Comparison of ENCODE assay signal across 10 cellular contexts in genomic region chr1:183025782-183026774, GRCh38. TPM values are rescaled to one million over a fixed set of nuclear protein-coding genes. Genes with fewer than 3 reads are reported as not detected.
DNase-seq lines count a peak whose midpoint lies in the region; ATAC-seq and TF ChIP-seq lines count a peak whose summit lies in the region.
"Had no signal": no experiment of that assay in that cellular context is flagged by ENCODE, and none has a peak within 500 bp of the region (broad histone marks: within the 10 kb centered on the region; RNA-seq: fewer than 3 reads in every experiment).

No MANE protein-coding gene starts in this region.

- H2BK12ac ChIP-seq in mesenchymal stem cell (ENCODE audit: low read length in 2 of 2) = no peak overlapping the region

- ATAC-seq in HG03342 (IDR thresholded peaks at IDR 0.05; ENCODE audit: unreplicated experiment) = peak; percentile 28
- ATAC-seq in GM21423 (IDR thresholded peaks at IDR 0.05; ENCODE audit: unreplicated experiment) = no peak
- ATAC-seq: activated T-cell treated with anti-CD3 and anti-CD28 coated beads, Interleukin-2, amount 50 U/mL, for 4 hours had no signal

- H3K9me3 ChIP-seq in mesenchymal stem cell (ENCODE audit: control insufficient read depth, low read length) = no peaks in the 10 kb centered on the region

- H3K4ac ChIP-seq in mesenchymal stem cell (ENCODE audit: low read depth in 1 of 2, low read length in 2 of 2) = no peak overlapping the region

- H3K9ac ChIP-seq in mesenchymal stem cell (ENCODE audit: low read length) = peak overlapping the region; percentile 98

- peaks cover 0 to 63% of the 10 kb centered on the region in 2 experiments for H3K36me3 ChIP-seq in mesenchymal stem cell (ENCODE audit: control insufficient read depth in 1 of 2, insufficient read depth in 2 of 2, low read depth in 1 of 2, low read length in 2 of 2)

- no peak overlapping the region for H3K23ac ChIP-seq in mesenchymal stem cell (ENCODE audit: low read length in 2 of 2)

- H3K4me3 ChIP-seq in AG10803 (ENCODE audit: low read length) = peak overlapping the region; percentile 91
- peak overlapping the region in 1 of 2 experiments; percentile 86 for H3K4me3 ChIP-seq in mesenchymal stem cell (ENCODE audit: insufficient read depth in 1 of 2, low read depth in 1 of 2, low read length in 2 of 2)

- peak overlapping the region; percentile 46 for H3K27ac ChIP-seq in mesenchymal stem cell (ENCODE audit: low read length, poor library complexity, severe bottlenecking)

- H4K8ac ChIP-seq in mesenchymal stem cell (ENCODE audit: low read length) = no peak overlapping the region

- no peak overlapping the region for H3K14ac ChIP-seq in mesenchymal stem cell (ENCODE audit: low read length in 2 of 2)

- no peak; the same call in 1 of the 2 replicates for TF ChIP-seq CTCF in AG10803 (conservative IDR thresholded peaks at IDR 0.05; ENCODE audit: low read length)

- no peak overlapping the region for H2BK15ac ChIP-seq in mesenchymal stem cell (ENCODE audit: low read depth, poor library complexity, severe bottlenecking)

- H2BK5ac ChIP-seq in mesenchymal stem cell (ENCODE audit: low read depth, low read length, poor library complexity, severe bottlenecking) = no peak overlapping the region

- no peak overlapping the region for H4K91ac ChIP-seq in mesenchymal stem cell (ENCODE audit: low read length)

- H3K18ac ChIP-seq in mesenchymal stem cell (ENCODE audit: low read depth in 1 of 2, low read length in 2 of 2) = no peak overlapping the region

- no peaks in the 10 kb centered on the region for H3K27me3 ChIP-seq in mesenchymal stem cell (ENCODE audit: control insufficient read depth in 1 of 2, insufficient read depth in 1 of 2, low read length in 2 of 2)

- WGBS in mesenchymal stem cell = 0% methylated on average over 2 of the region's 4 CpGs

- H2AK5ac ChIP-seq in mesenchymal stem cell (ENCODE audit: low read length, severe bottlenecking) = no peak overlapping the region

- H3K4me2 ChIP-seq in mesenchymal stem cell (ENCODE audit: low read length, poor library complexity, severe bottlenecking) = peak overlapping the region; percentile 61

- H3K79me1 ChIP-seq in mesenchymal stem cell (replicated peaks; ENCODE audit: low read length, poor library complexity, severe bottlenecking) = no peaks in the 10 kb centered on the region

- no peak overlapping the region for H2BK120ac ChIP-seq in mesenchymal stem cell (ENCODE audit: low read depth, low read length)

- DNase-seq in AG10803 (ENCODE audit: low read depth) (peak; percentile 35), amniotic epithelial cell (ENCODE audit: low read depth) (peak; percentile 61), mesenchymal stem cell (no peak), SHP77 treated with DMSO at 0.1 percent for 48 hours (lab: John Stamatoyannopoulos, UW) (no peak), NCI-H2029 (lab: John Stamatoyannopoulos, UW) (no peak), T-helper 1 cell (no peak)
- DNase-seq: activated T-cell treated with anti-CD3 and anti-CD28 coated beads, Interleukin-2, amount 50 U/mL, for 4 hours; nucleus accumbens had no signal

- H3K4me1 ChIP-seq in mesenchymal stem cell (ENCODE audit: control insufficient read depth, insufficient read depth, low read depth, low read length) = peaks cover 3% of the 10 kb centered on the region

- no peak overlapping the region for H2AFZ ChIP-seq in mesenchymal stem cell (ENCODE audit: low read depth, low read length)

RNA-seq across cellular contexts. Expression of gene LAMC1, which starts 2.9 kb away (rescaled TPM):
- 334 TPM for polyA plus RNA-seq in mesenchymal stem cell (2013, experiment 1 of 2)
- polyA plus RNA-seq in mesenchymal stem cell (2013, experiment 2 of 2) = 324 TPM

Comparison
In these comparisons a context has a peak if more than half of its experiments do, and no peak if none do; other contexts are left out.
1. DNase-seq: peak in AG10803 (single experiment) and amniotic epithelial cell (single experiment); none in mesenchymal stem cell (single experiment), SHP77 treated with DMSO at 0.1 percent for 48 hours (single experiment), NCI-H2029 (single experiment) and T-helper 1 cell (0 of 5).